ENCODE assay signal across 22 cellular contexts in genomic region chrY:15775880-15776279, GRCh38.
DNase-seq lines count a peak whose midpoint lies in the region; TF ChIP-seq lines count a peak whose summit lies in the region.
"Had no signal": no experiment of that assay in that cellular context is flagged by ENCODE, and none has a peak within 500 bp of the region (broad histone marks: within the 10 kb centered on the region; RNA-seq: fewer than 3 reads in every experiment).

No MANE protein-coding gene starts in this region.

- H3K9ac ChIP-seq in MM.1S (ENCODE audit: low read length): no peak overlapping the region
- H3K9ac ChIP-seq: BLaER1 treated with 17β-estradiol and CSF1 and Interleukin-3, amounts not matched to agents 10 nM and 100 nM had no signal

- no peaks in the 10 kb centered on the region for H3K79me2 ChIP-seq in MM.1S (ENCODE audit: low read length)

- H3K4me1 ChIP-seq in MM.1S (ENCODE audit: low read length): no peaks in the 10 kb centered on the region
- H3K4me1 ChIP-seq: BLaER1 treated with 17β-estradiol and CSF1 and Interleukin-3, amounts not matched to agents 10 nM and 100 nM had no signal

- H3K27me3 ChIP-seq in MM.1S (replicated peaks; ENCODE audit: insufficient read depth, low read length): no peaks in the 10 kb centered on the region
- H3K27me3 ChIP-seq: BLaER1 treated with 17β-estradiol and CSF1 and Interleukin-3, amounts not matched to agents 10 nM and 100 nM had no signal

- H3K4me2 ChIP-seq in MM.1S (ENCODE audit: low read depth, low read length): no peak overlapping the region
- H3K4me2 ChIP-seq: BLaER1 treated with 17β-estradiol and CSF1 and Interleukin-3, amounts not matched to agents 10 nM and 100 nM had no signal

- H3K4me3 ChIP-seq in epithelial cell of esophagus (ENCODE audit: low read length): no peak overlapping the region
- no peak overlapping the region for H3K4me3 ChIP-seq in MM.1S (ENCODE audit: low read length)
- H3K4me3 ChIP-seq: BLaER1 treated with 17β-estradiol and CSF1 and Interleukin-3, amounts not matched to agents 10 nM and 100 nM; GM12878 had no signal

- H3K9me2 ChIP-seq in MM.1S (replicated peaks; ENCODE audit: insufficient read depth, low read length): no peaks in the 10 kb centered on the region

- peak; percentile 5 for DNase-seq in epithelial cell of esophagus (ENCODE audit: low read depth)
- peak; percentile 2 for DNase-seq in iPS-NIHi11 (ENCODE audit: low spot score)
- DNase-seq in renal cortical epithelial cell (ENCODE audit: low read depth): peak; percentile 4
- DNase-seq in COLO668 (lab: John Stamatoyannopoulos, UW; ENCODE audit: unreplicated experiment): no peak
- no peak for DNase-seq in effector CD8-positive, alpha-beta T cell (lab: John Stamatoyannopoulos, UW)
- DNase-seq in MM.1S: no peak
- DNase-seq: 8988T; ACHN; AML-193; CD4-positive, alpha-beta T cell; CD8-positive, alpha-beta T cell; COR-L47; DMS 273 treated with DMSO at 0.1 percent for 48 hours; DMS153; DMS53; DMS79; DND-41; EL; GDM1 had no signal

- H3K27ac ChIP-seq in MM.1S (ENCODE audit: low read length): no peak overlapping the region
- H3K27ac ChIP-seq: BLaER1 treated with 17β-estradiol and CSF1 and Interleukin-3, amounts not matched to agents 10 nM and 100 nM; C4-2B had no signal

- H3K36me3 ChIP-seq in MM.1S (replicated peaks; ENCODE audit: insufficient read depth, low read length): no peaks in the 10 kb centered on the region
- H3K36me3 ChIP-seq: BLaER1 treated with 17β-estradiol and CSF1 and Interleukin-3, amounts not matched to agents 10 nM and 100 nM had no signal

- TF ChIP-seq CTCF in epithelial cell of esophagus (IDR thresholded peaks at IDR 0.05; ENCODE audit: insufficient read depth, low read depth, low read length, missing control alignments) (no peak), MM.1S (IDR thresholded peaks at IDR 0.05; ENCODE audit: low read length) (no peak)

- H2AFZ ChIP-seq in MM.1S (ENCODE audit: low read length): no peak overlapping the region

- H3K9me3 ChIP-seq in MM.1S (replicated peaks; ENCODE audit: insufficient read depth, low read length): no peaks in the 10 kb centered on the region
- H3K9me3 ChIP-seq: BLaER1 treated with 17β-estradiol and CSF1 and Interleukin-3, amounts not matched to agents 10 nM and 100 nM had no signal

- no peaks in the 10 kb centered on the region for H4K20me1 ChIP-seq in MM.1S (ENCODE audit: insufficient read depth, low read length)
- H4K20me1 ChIP-seq: BLaER1 treated with 17β-estradiol and CSF1 and Interleukin-3, amounts not matched to agents 10 nM and 100 nM had no signal

- H3F3A ChIP-seq in MM.1S (ENCODE audit: insufficient read depth, low read length): no peaks in the 10 kb centered on the region

Comparison
In these comparisons a context has a peak if more than half of its experiments do, and no peak if none do; other contexts are left out.
1. DNase-seq: peak in epithelial cell of esophagus (single experiment), iPS-NIHi11 (single experiment) and renal cortical epithelial cell (single experiment); none in COLO668 (single experiment), effector CD8-positive, alpha-beta T cell (single experiment) and MM.1S (single experiment).